Comparison of ENCODE assay signal across 34 cellular contexts in the genomic region with DNA sequence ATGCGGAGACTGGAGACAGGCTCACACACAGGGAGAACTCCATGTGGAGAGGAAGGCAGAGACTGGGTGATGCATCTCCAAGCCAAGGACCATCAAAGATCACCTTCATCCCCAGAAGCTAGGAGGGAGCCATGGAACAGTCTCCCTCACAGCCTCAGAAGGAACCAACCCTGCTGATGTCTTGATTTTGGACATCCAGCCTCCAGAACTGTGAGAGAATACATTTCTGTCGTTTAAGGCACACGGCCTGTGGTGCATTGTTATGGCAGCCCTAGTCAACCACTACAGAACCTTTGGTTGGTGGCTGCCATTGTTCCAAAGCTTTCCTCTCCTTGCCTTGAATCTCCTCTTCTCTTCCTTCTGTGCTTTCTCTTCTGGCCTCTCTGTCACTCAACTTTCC.
"Had no signal": no experiment of that assay in that cellular context is flagged by ENCODE, and none has a peak within 500 bp of the region (broad histone marks: within the 10 kb centered on the region; RNA-seq: fewer than 3 reads in every experiment).

No MANE protein-coding gene starts in this region.

- H3K9me3 ChIP-seq: ascending aorta had no signal

- H3K27me3 Mint-ChIP-seq: activated B cell treated with CpG ODN at 0.5 μM for 24 hours; activated CD4-positive, alpha-beta memory T cell treated with anti-CD3 and anti-CD28 coated beads for 36 hours; activated CD4-positive, alpha-beta T cell treated with anti-CD3 and anti-CD28 coated beads, Interleukin-2, amount 10 ng/mL, durations not matched to agents 24 days and 14 days; activated CD8-positive, alpha-beta T cell treated with anti-CD3 and anti-CD28 coated beads for 36 hours; activated naive CD8-positive, alpha-beta T cell treated with anti-CD3 and anti-CD28 coated beads for 36 hours; brain; central memory CD8-positive, alpha-beta T cell; T-cell had no signal

- DNase-seq: activated B cell treated with CpG ODN at 0.5 μM for 24 hours; activated CD4-positive, alpha-beta memory T cell treated with anti-CD3 and anti-CD28 coated beads for 36 hours; activated CD4-positive, alpha-beta T cell treated with anti-CD3 and anti-CD28 coated beads for 4 hours; activated CD4-positive, alpha-beta T cell treated with anti-CD3 and anti-CD28 coated beads, Interleukin-2, amount 10 ng/mL, durations not matched to agents 24 days and 14 days; activated CD4-positive, alpha-beta T cell treated with anti-CD3 and anti-CD28 coated beads, Interleukin-2, amount 50 U/mL, for 1 hour; activated CD4-positive, alpha-beta T cell treated with anti-CD3 and anti-CD28 coated beads, Interleukin-2, amount 50 U/mL, for 4 hours; activated CD4-positive, CD25-positive, alpha-beta regulatory T cell treated with anti-CD3 and anti-CD28 coated beads, Interleukin-2, amount 50 U/mL, for 72 hours; activated CD8-positive, alpha-beta memory T cell treated with anti-CD3 and anti-CD28 coated beads, Interleukin-2, amount 50 U/mL, for 4 hours; activated CD8-positive, alpha-beta T cell treated with anti-CD3 and anti-CD28 coated beads for 36 hours; activated effector memory CD4-positive, alpha-beta T cell treated with Interleukin-2 at 50 U/mL for 16 hours; activated gamma-delta T cell; activated naive CD4-positive, alpha-beta T cell treated with anti-CD3 and anti-CD28 coated beads, Interleukin-2, amount 50 U/mL, for 16 hours; activated naive CD4-positive, alpha-beta T cell treated with Interleukin-2 at 50 U/mL for 16 hours; activated naive CD8-positive, alpha-beta T cell treated with anti-CD3 and anti-CD28 coated beads for 36 hours; activated T-cell treated with anti-CD3 and anti-CD28 coated beads for 4 hours; activated T-cell treated with anti-CD3 and anti-CD28 coated beads, Interleukin-2, amount 50 U/mL, for 1 hour; activated T-cell treated with anti-CD3 and anti-CD28 coated beads, Interleukin-2, amount 50 U/mL, for 4 hours; activated T-cell treated with anti-CD3 and anti-CD28 coated beads, Interleukin-2, amount 50 U/mL, for 72 hours; amygdala; anterior cingulate cortex; caudate nucleus; cerebellar nuclear complex; T-cell; T-helper 2 cell; T-helper 9 cell had no signal

- H3K27me3 ChIP-seq: ascending aorta, cardiac muscle cell had no signal

- H3K4me1 ChIP-seq: ascending aorta had no signal

- H3K36me3 ChIP-seq: ascending aorta, cardiac muscle cell had no signal

- H3K9me3 Mint-ChIP-seq: activated CD4-positive, alpha-beta memory T cell treated with anti-CD3 and anti-CD28 coated beads for 36 hours; activated CD4-positive, alpha-beta T cell treated with anti-CD3 and anti-CD28 coated beads, Interleukin-2, amount 10 ng/mL, durations not matched to agents 24 days and 14 days; activated CD8-positive, alpha-beta T cell treated with anti-CD3 and anti-CD28 coated beads for 36 hours; activated naive CD4-positive, alpha-beta T cell treated with anti-CD3 and anti-CD28 coated beads, Interleukin-2, amount 50 U/mL, for 72 hours; activated naive CD8-positive, alpha-beta T cell treated with anti-CD3 and anti-CD28 coated beads for 36 hours; activated T-cell treated with anti-CD3 and anti-CD28 coated beads, Interleukin-2, amount 50 U/mL, for 4 hours; activated T-cell treated with anti-CD3 and anti-CD28 coated beads, Interleukin-2, amount 50 U/mL, for 72 hours; central memory CD8-positive, alpha-beta T cell; T-cell; T-helper 2 cell treated with Interferon-gamma antibody and Interleukin-4, amounts not matched to agents 5 μg/mL and 100 μg/mL, for 36 hours had no signal

- H3K4me3 ChIP-seq: ascending aorta, cardiac muscle cell had no signal

- ATAC-seq: activated CD8-positive, alpha-beta T cell treated with anti-CD3 and anti-CD28 coated beads for 36 hours; activated naive CD4-positive, alpha-beta T cell treated with anti-CD3 and anti-CD28 coated beads, Interleukin-2, amount 50 U/mL, for 72 hours; activated T-cell treated with anti-CD3 and anti-CD28 coated beads, Interleukin-2, amount 50 U/mL, for 4 hours; activated T-cell treated with anti-CD3 and anti-CD28 coated beads, Interleukin-2, amount 50 U/mL, for 72 hours; T-cell had no signal

- H3K27ac ChIP-seq: ascending aorta, cardiac muscle cell, VCaP had no signal

- H3K4me3 Mint-ChIP-seq: activated B cell treated with CpG ODN at 0.5 μM for 24 hours; activated CD4-positive, alpha-beta memory T cell treated with anti-CD3 and anti-CD28 coated beads for 36 hours; activated CD4-positive, alpha-beta T cell treated with anti-CD3 and anti-CD28 coated beads, Interleukin-2, amount 10 ng/mL, durations not matched to agents 24 days and 14 days; activated CD8-positive, alpha-beta T cell treated with anti-CD3 and anti-CD28 coated beads for 36 hours; activated naive CD8-positive, alpha-beta T cell treated with anti-CD3 and anti-CD28 coated beads for 36 hours; activated T-cell treated with anti-CD3 and anti-CD28 coated beads, Interleukin-2, amount 50 U/mL, for 4 hours; activated T-cell treated with anti-CD3 and anti-CD28 coated beads, Interleukin-2, amount 50 U/mL, for 72 hours; activated T-helper 1 cell treated with anti-CD3 and anti-CD28 coated beads, Interleukin-12 subunit alpha, Interleukin-12 subunit beta, Interleukin-2, Interleukin-4 antibody, amounts not matched to agents 30 ng/mL and 10 ng/mL and 1 ng/mL, durations not matched to agents 14 hours and 24 hours and 36 hours; brain; central memory CD8-positive, alpha-beta T cell; T-cell; T-helper 2 cell treated with Interferon-gamma antibody and Interleukin-4, amounts not matched to agents 5 μg/mL and 100 μg/mL, for 36 hours had no signal

- H3K27ac Mint-ChIP-seq: activated B cell treated with CpG ODN at 0.5 μM for 24 hours; activated CD4-positive, alpha-beta memory T cell treated with anti-CD3 and anti-CD28 coated beads for 36 hours; activated CD4-positive, alpha-beta T cell treated with anti-CD3 and anti-CD28 coated beads, Interleukin-2, amount 10 ng/mL, durations not matched to agents 24 days and 14 days; activated CD8-positive, alpha-beta T cell treated with anti-CD3 and anti-CD28 coated beads for 36 hours; activated naive CD4-positive, alpha-beta T cell treated with anti-CD3 and anti-CD28 coated beads, Interleukin-2, amount 50 U/mL, for 72 hours; activated naive CD8-positive, alpha-beta T cell treated with anti-CD3 and anti-CD28 coated beads for 36 hours; activated T-cell treated with anti-CD3 and anti-CD28 coated beads, Interleukin-2, amount 50 U/mL, for 72 hours; activated T-helper 1 cell treated with anti-CD3 and anti-CD28 coated beads, Interleukin-12 subunit alpha, Interleukin-12 subunit beta, Interleukin-2, Interleukin-4 antibody, amounts not matched to agents 30 ng/mL and 10 ng/mL and 1 ng/mL, durations not matched to agents 14 hours and 24 hours and 36 hours; activated T-helper 2 cell treated with anti-CD3 and anti-CD28 coated beads, Interferon-gamma antibody, Interleukin-2, Interleukin-4, amounts not matched to agents 10 μg/mL and 5 μg/mL and 100 μg/mL, durations not matched to agents 14 hours and 24 hours and 36 hours; brain; T-cell; T-helper 2 cell treated with Interferon-gamma antibody and Interleukin-4, amounts not matched to agents 5 μg/mL and 100 μg/mL, for 36 hours had no signal
